ENCODE assay signal across 7 cellular contexts in genomic region chr11:24842308-24842707, GRCh38.
"Had no signal": no experiment of that assay in that cellular context is flagged by ENCODE, and none has a peak within 500 bp of the region (broad histone marks: within the 10 kb centered on the region; RNA-seq: fewer than 3 reads in every experiment).

No MANE protein-coding gene starts in this region.

- ATAC-seq: GM12878 had no signal

- DNase-seq: GDM1, GF-D8 had no signal

- FAIRE-seq: GM12878, GM12891, GM12892, GM18507, GM19239 had no signal

- H3K4me3 ChIP-seq: GM12878 had no signal
